1 cellular context compared by ENCODE assay signal in the genomic region with DNA sequence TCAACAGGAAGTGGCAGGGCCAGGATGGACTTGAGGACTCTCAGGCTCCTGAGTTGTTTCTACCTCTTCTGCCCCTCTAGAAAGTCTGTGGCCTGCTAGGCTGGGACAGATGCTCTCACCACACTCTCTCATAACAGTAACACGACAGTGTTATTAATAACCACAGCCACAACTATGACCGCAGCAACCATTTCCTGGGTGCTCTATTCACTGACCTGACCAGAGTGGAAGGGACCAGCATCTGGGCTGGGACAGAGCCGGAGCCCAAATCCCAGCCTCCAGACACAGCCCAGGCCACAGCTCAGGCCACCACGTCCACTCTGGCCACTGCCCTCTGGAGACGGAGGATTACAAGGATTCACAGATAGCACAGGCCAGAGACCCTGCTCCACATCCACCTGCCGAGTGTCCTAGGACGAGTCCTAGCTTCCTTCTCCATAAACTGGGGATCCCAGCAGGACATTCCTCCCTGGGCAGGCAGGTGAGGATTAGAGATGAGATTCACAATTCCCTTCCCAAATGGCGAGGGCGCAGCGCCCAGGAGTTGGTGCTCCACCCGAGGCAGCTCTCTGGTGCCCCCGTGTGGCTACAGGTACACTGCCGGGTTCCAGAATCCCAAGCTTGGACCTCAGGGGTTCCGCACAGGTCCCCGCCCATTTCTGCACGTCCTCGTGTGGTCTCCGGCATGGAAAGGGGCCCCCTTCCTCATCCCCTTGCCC.
A peak's percentile ranks its signal among the peaks of the same experiment; 100 is the strongest.
TF ChIP-seq lines count a peak whose summit lies in the region.

No MANE protein-coding gene starts in this region.

TF ChIP-seq in K562, 482 proteins besides CTCF, POLR2A, EP300 and RAD21:
- 0 out of 2 replicates have a peak, but pooled peaks have one; percentile 35 for TF ChIP-seq KLF16 (IDR thresholded peaks at IDR 0.05)
- TF ChIP-seq TOE1 (IDR thresholded peaks at IDR 0.05; ENCODE audit: borderline replicate concordance), result no peak
- TF ChIP-seq TOE1 (CRISPR knock-in tag; IDR thresholded peaks at IDR 0.05; ENCODE audit: borderline replicate concordance, low read depth), result no peak
- TF ChIP-seq TSHZ1 (CRISPR knock-in tag; IDR thresholded peaks at IDR 0.05), result no peak
- peak; percentile 24; the same call in 1 of the 2 replicates for TF ChIP-seq SMC3 (conservative IDR thresholded peaks at IDR 0.05; ENCODE audit: insufficient read depth, low read depth, low read length)
